Comparison of ENCODE assay signal across 8 cellular contexts in the genomic region with DNA sequence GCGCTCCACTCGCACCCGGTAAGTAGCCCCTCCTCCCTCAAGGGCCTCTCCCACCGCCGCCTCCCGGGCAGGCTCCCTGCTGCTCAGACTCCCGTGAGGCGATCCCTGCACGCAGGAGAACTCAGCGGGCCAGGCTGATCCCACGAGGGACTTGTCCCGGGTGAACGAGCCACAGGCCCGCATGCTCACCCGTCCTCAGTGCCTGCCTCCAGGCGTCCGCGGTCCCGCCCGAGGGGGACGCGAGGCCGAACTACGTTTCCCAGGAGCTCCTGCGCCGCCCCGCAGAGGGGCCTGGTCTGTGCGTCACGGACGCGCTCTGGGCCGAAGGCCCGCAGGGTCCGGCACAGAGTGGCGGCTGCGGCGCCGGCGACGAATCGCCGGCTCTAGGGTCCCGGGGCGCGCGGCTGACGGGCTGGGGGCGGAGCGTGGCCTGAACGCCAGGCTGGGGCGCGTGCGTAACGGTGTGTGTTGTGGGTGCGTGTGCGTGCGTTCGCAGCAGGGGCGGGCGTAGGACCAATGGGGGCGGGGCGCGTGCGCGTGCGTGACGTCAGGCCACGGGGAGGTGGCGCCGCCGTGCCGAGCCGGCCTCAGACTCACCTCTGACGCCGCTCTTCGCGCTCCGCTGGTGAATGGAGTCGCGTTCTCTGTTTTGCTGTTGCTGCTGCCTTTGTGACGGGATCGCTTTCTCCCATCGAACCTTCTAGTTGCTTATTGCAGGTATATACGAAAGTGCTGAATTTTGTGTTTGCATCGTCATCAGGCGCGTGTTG. TPM values are rescaled to one million over a fixed set of nuclear protein-coding genes. Genes with fewer than 3 reads are reported as not detected.
DNase-seq lines count a peak whose midpoint lies in the region; ATAC-seq, FAIRE-seq and TF ChIP-seq lines count a peak whose summit lies in the region.

Gene ZNF10, plus strand, starts transcription at position 590 of the 770 bp plus-strand sequence. CDS start 13,866 bp downstream, outside the sequence.
Gene ZNF891, minus strand, starts transcription at position 237 of the 770 bp plus-strand sequence. CDS start 8,356 bp downstream, outside the sequence.

- peak; percentile 64 for DNase-seq in GM12891 (ENCODE audit: insufficient read length, low spot score)
- peak; percentile 92 for DNase-seq in NCI-H1436 (lab: John Stamatoyannopoulos, UW)
- peak; percentile 91 to 96 (median 96) for DNase-seq in T-helper 1 cell
- peak; percentile 66 to 97 (median 91) for DNase-seq in amygdala (lab: John Stamatoyannopoulos, UW)
- peak; percentile 99 for DNase-seq in left ventricle myocardium superior
- peak; percentile 95 for DNase-seq in prostate gland (ENCODE audit: low spot score)

- ATAC-seq in HG02798 (IDR thresholded peaks at IDR 0.05; ENCODE audit: poor library complexity, unreplicated experiment), result peak; percentile 93
- ATAC-seq in left ventricle myocardium superior, result peak; percentile 98

- WGBS in prostate gland, result under 1% methylated on average over 74 of the region's 87 CpGs
- WGBS in urinary bladder, result under 1% methylated on average over 87 of the region's 87 CpGs

- intact Hi-C loops in left ventricle myocardium superior (cut with micrococcal nuclease) (no loop called here), prostate gland (cut with DNase I) (loop anchor here (2.0 to 5.0 kb wide), 4 partner anchors 49 to 143 kb away; partner anchors contain the start of genes ZNF140, ZNF26, ZNF268 and ZNF84)

- H3K27ac ChIP-seq in prostate gland (peak within 1 kb of the TSS; percentile 95 to 96), urinary bladder (ENCODE audit: low read depth) (peak within 1 kb of the TSS; percentile 99)

- FAIRE-seq in GM12891 (lab: Jason Lieb, UNC), result peak; percentile 100

- H3K4me3 ChIP-seq in prostate gland (peak within 1 kb of the TSS; percentile 85 to 91), urinary bladder (ENCODE audit: low read depth, low read length) (peak within 1 kb of the TSS; percentile 98)

- H3K36me3 ChIP-seq in prostate gland, result no peaks in the 10 kb centered on the region
- peaks cover 6% of the 10 kb centered on the region for H3K36me3 ChIP-seq in urinary bladder (ENCODE audit: insufficient read depth)

- TF ChIP-seq POLR2A in GM12891 (IDR thresholded peaks at IDR 0.05; ENCODE audit: low read depth, low read length) (peak; percentile 92), prostate gland (IDR thresholded peaks at IDR 0.05) (peak; percentile 87)

- no peaks in the 10 kb centered on the region for H3K9me3 ChIP-seq in prostate gland

- H3K27me3 ChIP-seq in prostate gland (replicated peaks; ENCODE audit: insufficient read depth), result no peaks in the 10 kb centered on the region

- H3K4me1 ChIP-seq in prostate gland (replicated peaks), result no peaks in the 10 kb centered on the region
- H3K4me1 ChIP-seq in urinary bladder (ENCODE audit: insufficient read depth), result peaks cover 1% of the 10 kb centered on the region

- peak in 2 of 4 experiments; percentile 15 to 21 for TF ChIP-seq CTCF in prostate gland (IDR thresholded peaks at IDR 0.05)

TF ChIP-seq in GM12891, 5 proteins besides CTCF, POLR2A, EP300 and RAD21:
- TF ChIP-seq POLR2AphosphoS5 (IDR thresholded peaks at IDR 0.05; ENCODE audit: low read depth, low read length), result peak; percentile 92
- TF ChIP-seq POU2F2 (IDR thresholded peaks at IDR 0.05; ENCODE audit: low read depth, low read length), result peak; percentile 73; the same call in 1 of the 2 replicates
- TF ChIP-seq TAF1 (IDR thresholded peaks at IDR 0.05; ENCODE audit: low read depth, low read length), result peak; percentile 84
- peak; percentile 4 for TF ChIP-seq PAX5 (IDR thresholded peaks at IDR 0.05; ENCODE audit: insufficient read depth, low read length, severe bottlenecking)
- TF ChIP-seq SPI1 (IDR thresholded peaks at IDR 0.05; ENCODE audit: low read depth, low read length), result no peak
TF ChIP-seq in GM12891: peak in this region for 4.

RNA-seq across cellular contexts. Expression of gene ZNF10, which starts in this region (rescaled TPM):
- 3.3 TPM for polyA plus RNA-seq in GM12891 (2012; ENCODE audit: low read depth, missing spikeins)
- total RNA-seq in left ventricle myocardium superior (8.1 TPM), prostate gland (10 to 100 TPM; 11.6 to 20.3 TPM), urinary bladder (18.3 TPM)
- 10.8 TPM for polyA plus RNA-seq in urinary bladder

RNA-seq across cellular contexts. Expression of gene ZNF891, which starts in this region (rescaled TPM):
- 0.23 TPM for polyA plus RNA-seq in GM12891 (2012; ENCODE audit: low read depth, missing spikeins)
- 1.0 TPM for total RNA-seq in left ventricle myocardium superior
- 1 to 10 TPM; 1.9 to 3.0 TPM for total RNA-seq in prostate gland
- total RNA-seq in urinary bladder, result 7.3 TPM
- 0.90 TPM for polyA plus RNA-seq in urinary bladder

Comparison
In these comparisons a context has a peak if more than half of its experiments do, and no peak if none do; other contexts are left out.
1. Peak in every context shown above with its lines: DNase-seq, ATAC-seq, H3K4me3 ChIP-seq and H3K27ac ChIP-seq.